9 cellular contexts compared by ENCODE assay signal in the genomic region with DNA sequence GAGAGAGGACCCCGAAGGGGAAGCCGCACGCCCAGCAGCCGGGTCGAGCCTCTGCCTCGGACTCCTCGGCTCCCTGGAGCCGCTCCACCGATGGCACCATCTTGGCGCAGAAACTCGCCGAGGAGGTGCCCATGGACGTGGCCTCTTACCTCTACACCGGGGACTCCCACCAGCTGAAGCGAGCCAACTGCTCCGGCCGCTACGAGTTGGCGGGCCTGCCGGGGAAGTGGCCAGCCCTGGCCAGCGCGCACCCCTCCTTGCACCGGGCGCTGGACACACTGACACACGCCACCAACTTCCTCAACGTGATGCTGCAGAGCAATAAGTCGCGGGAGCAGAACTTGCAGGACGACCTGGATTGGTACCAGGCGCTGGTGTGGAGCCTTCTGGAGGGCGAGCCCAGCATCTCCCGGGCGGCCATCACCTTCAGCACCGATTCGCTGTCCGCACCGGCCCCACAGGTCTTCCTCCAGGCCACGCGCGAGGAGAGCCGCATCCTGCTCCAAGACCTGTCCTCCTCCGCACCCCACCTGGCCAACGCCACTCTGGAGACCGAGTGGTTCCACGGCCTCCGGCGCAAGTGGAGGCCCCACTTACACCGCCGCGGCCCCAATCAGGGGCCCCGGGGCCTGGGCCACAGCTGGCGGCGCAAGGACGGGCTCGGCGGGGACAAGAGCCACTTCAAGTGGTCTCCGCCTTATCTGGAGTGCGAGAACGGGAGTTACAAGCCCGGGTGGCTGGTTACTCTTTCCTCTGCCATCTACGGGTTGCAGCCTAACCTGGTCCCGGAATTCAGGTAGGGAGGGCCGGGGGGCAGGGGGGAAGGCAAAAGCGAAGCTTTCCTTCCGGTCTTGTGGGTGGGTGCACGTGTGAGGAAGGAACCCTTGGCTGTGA. TPM values are rescaled to one million over a fixed set of nuclear protein-coding genes. Genes with fewer than 3 reads are reported as not detected.
DNase-seq lines count a peak whose midpoint lies in the region; ATAC-seq and TF ChIP-seq lines count a peak whose summit lies in the region.
"Had no signal": no experiment of that assay in that cellular context is flagged by ENCODE, and none has a peak within 500 bp of the region (broad histone marks: within the 10 kb centered on the region; RNA-seq: fewer than 3 reads in every experiment).

No MANE protein-coding gene starts in this region.

- CTCF ChIA-PET in activated CD4-positive, alpha-beta memory T cell treated with anti-CD3 and anti-CD28 coated beads for 36 hours (lab: Charles Lee) = no interaction called here

- peak overlapping the region; percentile 86 for H3K4me3 Mint-ChIP-seq in GM23338
- H3K4me3 Mint-ChIP-seq in glutamatergic neuron (ENCODE audit: unreplicated experiment) = peak overlapping the region; percentile 88
- H3K4me3 Mint-ChIP-seq in activated CD4-positive, alpha-beta memory T cell treated with anti-CD3 and anti-CD28 coated beads for 36 hours = no peak overlapping the region
- H3K4me3 Mint-ChIP-seq: dendritic cell treated with granulocyte-macrophage colony-stimulating factor and Interleukin-4, amounts not matched to agents 40 ng/mL and 50 ng/mL, for 4 days had no signal

- no peak overlapping the region for H3K18ac ChIP-seq in trophoblast cell (ENCODE audit: low read length)

- H4K8ac ChIP-seq in trophoblast cell (ENCODE audit: low read depth, low read length) = no peak overlapping the region

- intact Hi-C loops in activated CD4-positive, alpha-beta memory T cell treated with anti-CD3 and anti-CD28 coated beads for 36 hours (cut with micrococcal nuclease) = no loop called here

- H3K27me3 ChIP-seq in GM23338 (ENCODE audit: insufficient read depth) (peaks cover 54% of the 10 kb centered on the region), NT2/D1 (ENCODE audit: insufficient read depth, insufficient read length) (peaks cover 73% of the 10 kb centered on the region), trophoblast cell (ENCODE audit: insufficient read depth, low read length) (peaks cover 26% of the 10 kb centered on the region)

- H3K9ac ChIP-seq in NT2/D1 (ENCODE audit: insufficient read length, low read depth) (peak overlapping the region; percentile 57), trophoblast cell (ENCODE audit: low read length) (no peak overlapping the region)

- ATAC-seq in GM23338 = peak; percentile 54
- no peak for ATAC-seq in HG03521 (IDR thresholded peaks at IDR 0.05; ENCODE audit: unreplicated experiment)
- ATAC-seq: activated CD4-positive, CD25-positive, alpha-beta regulatory T cell treated with anti-CD3 and anti-CD28 coated beads, Interleukin-2, amount 50 U/mL, for 24 hours had no signal

- H3K9me3 Mint-ChIP-seq in GM23338 (no peaks in the 10 kb centered on the region; the same call in 2 of the 3 replicates), glutamatergic neuron (ENCODE audit: unreplicated experiment) (peaks cover 2% of the 10 kb centered on the region)
- H3K9me3 Mint-ChIP-seq in activated CD4-positive, alpha-beta memory T cell treated with anti-CD3 and anti-CD28 coated beads for 36 hours = no peaks in the 10 kb centered on the region
- H3K9me3 Mint-ChIP-seq: dendritic cell treated with granulocyte-macrophage colony-stimulating factor and Interleukin-4, amounts not matched to agents 40 ng/mL and 50 ng/mL, for 4 days had no signal

- no peaks in the 10 kb centered on the region for H3K36me3 Mint-ChIP-seq in GM23338 (ENCODE audit: low read depth)
- no peaks in the 10 kb centered on the region for H3K36me3 Mint-ChIP-seq in glutamatergic neuron (ENCODE audit: unreplicated experiment)
- peaks cover 6% of the 10 kb centered on the region for H3K36me3 Mint-ChIP-seq in activated CD4-positive, alpha-beta memory T cell treated with anti-CD3 and anti-CD28 coated beads for 36 hours

- no peak overlapping the region for H3K23ac ChIP-seq in trophoblast cell (ENCODE audit: low read length)

- no peaks in the 10 kb centered on the region for H3K36me3 ChIP-seq in GM23338 (ENCODE audit: insufficient read depth)
- H3K36me3 ChIP-seq in NT2/D1 (ENCODE audit: insufficient read depth, insufficient read length, low read length) = no peaks in the 10 kb centered on the region
- no peaks in the 10 kb centered on the region for H3K36me3 ChIP-seq in trophoblast cell (ENCODE audit: control insufficient read depth in 1 of 2, insufficient read depth in 2 of 2, low read length in 2 of 2)

- POLR2A ChIA-PET in activated CD4-positive, alpha-beta memory T cell treated with anti-CD3 and anti-CD28 coated beads for 36 hours (lab: Charles Lee) = no interaction called here

- no peak overlapping the region for H3K4ac ChIP-seq in trophoblast cell (ENCODE audit: low read depth, low read length)

- H3K4me2 ChIP-seq in GM23338 (peak overlapping the region; percentile 98), trophoblast cell (ENCODE audit: low read length) (peak overlapping the region; percentile 88)

- H2BK120ac ChIP-seq in trophoblast cell (ENCODE audit: insufficient read depth, low read length, poor library complexity) = no peak overlapping the region

- TF ChIP-seq CTCF in GM23338 (conservative IDR thresholded peaks at IDR 0.05; ENCODE audit: low read depth in 2 of 2) (no peak), glutamatergic neuron (IDR thresholded peaks at IDR 0.05; ENCODE audit: partially characterized antibody, unreplicated experiment) (no peak)

- no peaks in the 10 kb centered on the region for H3K9me3 ChIP-seq in NT2/D1 (ENCODE audit: insufficient read depth, low read length)
- H3K9me3 ChIP-seq in trophoblast cell (ENCODE audit: insufficient read depth, low read depth, low read length) = peaks cover 4% of the 10 kb centered on the region

- peak overlapping the region; percentile 91 for H3K4me3 ChIP-seq in GM23338
- peak overlapping the region; percentile 73 for H3K4me3 ChIP-seq in NT2/D1 (ENCODE audit: insufficient read length, low read depth)
- H3K4me3 ChIP-seq in trophoblast cell (ENCODE audit: low read depth, low read length) = peak overlapping the region; percentile 26

- DNase-seq in GM23338 (ENCODE audit: low spot score) (peak; percentile 66), NT2/D1 (ENCODE audit: low read depth, low spot score) (no peak), glutamatergic neuron (peak; percentile 44), trophoblast cell (peak in 1 of 2 donors; percentile 15)
- no peak for DNase-seq in activated CD4-positive, alpha-beta memory T cell treated with anti-CD3 and anti-CD28 coated beads for 36 hours
- no peak for DNase-seq in stimulated activated CD4-positive, alpha-beta T cell treated with anti-CD3 and anti-CD28 coated beads, Interleukin-4, amount 100 ng/mL, for 4 hours

- H2AK5ac ChIP-seq in trophoblast cell (ENCODE audit: low read length) = no peak overlapping the region

- H3K79me1 ChIP-seq in trophoblast cell (ENCODE audit: low read length) = no peaks in the 10 kb centered on the region

- no peaks in the 10 kb centered on the region for H3F3A ChIP-seq in GM23338 (replicated peaks; ENCODE audit: low read depth)

- no peak overlapping the region for H3K27ac ChIP-seq in GM23338 (ENCODE audit: low read depth)
- H3K27ac ChIP-seq in trophoblast cell (ENCODE audit: low read depth, low read length) = no peak overlapping the region

- H2BK5ac ChIP-seq in trophoblast cell (ENCODE audit: low read depth, low read length, poor library complexity) = no peak overlapping the region

- no CpG with 5 or more reads among the region's 66 CpGs for WGBS in trophoblast cell (ENCODE audit: extremely low coverage, insufficient coverage, insufficient read length)

- no peaks in the 10 kb centered on the region for H3K79me2 ChIP-seq in GM23338 (replicated peaks; ENCODE audit: insufficient read depth)
- no peaks in the 10 kb centered on the region for H3K79me2 ChIP-seq in trophoblast cell (ENCODE audit: control insufficient read depth, insufficient read depth, low read length, poor library complexity)

- H4K91ac ChIP-seq in trophoblast cell (ENCODE audit: low read depth, low read length) = no peak overlapping the region

- no peak overlapping the region for H2BK12ac ChIP-seq in trophoblast cell (ENCODE audit: low read length)

- 0 out of 2 replicates have a peak, but pooled peaks cover 7% of the 10 kb centered on the region for H4K20me1 ChIP-seq in GM23338 (replicated peaks; ENCODE audit: insufficient read depth)

- H4K12ac ChIP-seq in trophoblast cell (ENCODE audit: low read depth, low read length) = no peak overlapping the region

- H3K9me2 ChIP-seq in GM23338 (ENCODE audit: insufficient read depth) = no peaks in the 10 kb centered on the region

- H3K4me1 Mint-ChIP-seq in GM23338 (peaks cover 11% of the 10 kb centered on the region), glutamatergic neuron (ENCODE audit: low read depth, unreplicated experiment) (no peaks in the 10 kb centered on the region)
- H3K4me1 Mint-ChIP-seq in activated CD4-positive, alpha-beta memory T cell treated with anti-CD3 and anti-CD28 coated beads for 36 hours (ENCODE audit: low read depth) = peaks cover 2% of the 10 kb centered on the region

- H3K27ac Mint-ChIP-seq in GM23338 (no peak overlapping the region), glutamatergic neuron (ENCODE audit: unreplicated experiment) (no peak overlapping the region)
- no peak overlapping the region for H3K27ac Mint-ChIP-seq in activated CD4-positive, alpha-beta memory T cell treated with anti-CD3 and anti-CD28 coated beads for 36 hours
- H3K27ac Mint-ChIP-seq: dendritic cell treated with granulocyte-macrophage colony-stimulating factor and Interleukin-4, amounts not matched to agents 40 ng/mL and 50 ng/mL, for 4 days had no signal

- H3K4me1 ChIP-seq in GM23338 (ENCODE audit: insufficient read depth) = peaks cover 6% of the 10 kb centered on the region
- H3K4me1 ChIP-seq in NT2/D1 (ENCODE audit: insufficient read depth, insufficient read length) = peaks cover 7% of the 10 kb centered on the region
- H3K4me1 ChIP-seq in trophoblast cell (ENCODE audit: control insufficient read depth in 1 of 2, insufficient read depth in 2 of 2, low read length in 2 of 2) = peaks cover 10 to 18% of the 10 kb centered on the region in 2 experiments

- H2AFZ ChIP-seq in GM23338 (peak overlapping the region; percentile 99), trophoblast cell (ENCODE audit: insufficient read depth, low read length, poor library complexity) (no peak overlapping the region)

- H3K14ac ChIP-seq in trophoblast cell (ENCODE audit: low read length) = no peak overlapping the region

- H3K27me3 Mint-ChIP-seq in GM23338 (ENCODE audit: insufficient read depth, low read depth, poor library complexity) (peaks cover 22% of the 10 kb centered on the region), glutamatergic neuron (ENCODE audit: unreplicated experiment) (peaks cover 5% of the 10 kb centered on the region)
- peaks cover 42% of the 10 kb centered on the region for H3K27me3 Mint-ChIP-seq in activated CD4-positive, alpha-beta memory T cell treated with anti-CD3 and anti-CD28 coated beads for 36 hours

TF ChIP-seq in GM23338, 12 proteins besides CTCF, POLR2A, EP300 and RAD21 (continues in another document):
- no peak for TF ChIP-seq STAT1 (IDR thresholded peaks at IDR 0.05; ENCODE audit: unreplicated experiment)

RNA-seq across cellular contexts. Expression of a gene that starts 1.0 kb away (rescaled TPM):
- total RNA-seq in GM23338 (2014; rRNA removed; shearing (Covaris generic)) = 1.3 and 1.5 TPM in 2 replicates
- polyA plus RNA-seq in GM23338 (2016; fragmentation: Nextera tagmentation; extraction: Ambion mirVana) = 0.07 and 0.13 TPM in 2 replicates
- total RNA-seq in glutamatergic neuron (ENCODE audit: unreplicated experiment) = 2.6 TPM
- polyA plus RNA-seq in trophoblast cell (2013) = 0.08 and 0.10 TPM in 2 replicates
- not detected for total RNA-seq in activated CD4-positive, alpha-beta memory T cell treated with anti-CD3 and anti-CD28 coated beads for 36 hours

Comparison
In these comparisons a context has a peak if more than half of its experiments do, and no peak if none do; other contexts are left out.
1. DNase-seq: peak in GM23338 (single experiment) and glutamatergic neuron (single experiment); none in NT2/D1 (single experiment), activated CD4-positive, alpha-beta memory T cell treated with anti-CD3 and anti-CD28 coated beads for 36 hours (single experiment) and stimulated activated CD4-positive, alpha-beta T cell treated with anti-CD3 and anti-CD28 coated beads, Interleukin-4, amount 100 ng/mL, for 4 hours (0 of 2).
2. H3K4me3 ChIP-seq: peak in every context shown above with its lines; median percentile 91 in GM23338; 73 in NT2/D1; 26 in trophoblast cell.